In the genomic region with DNA sequence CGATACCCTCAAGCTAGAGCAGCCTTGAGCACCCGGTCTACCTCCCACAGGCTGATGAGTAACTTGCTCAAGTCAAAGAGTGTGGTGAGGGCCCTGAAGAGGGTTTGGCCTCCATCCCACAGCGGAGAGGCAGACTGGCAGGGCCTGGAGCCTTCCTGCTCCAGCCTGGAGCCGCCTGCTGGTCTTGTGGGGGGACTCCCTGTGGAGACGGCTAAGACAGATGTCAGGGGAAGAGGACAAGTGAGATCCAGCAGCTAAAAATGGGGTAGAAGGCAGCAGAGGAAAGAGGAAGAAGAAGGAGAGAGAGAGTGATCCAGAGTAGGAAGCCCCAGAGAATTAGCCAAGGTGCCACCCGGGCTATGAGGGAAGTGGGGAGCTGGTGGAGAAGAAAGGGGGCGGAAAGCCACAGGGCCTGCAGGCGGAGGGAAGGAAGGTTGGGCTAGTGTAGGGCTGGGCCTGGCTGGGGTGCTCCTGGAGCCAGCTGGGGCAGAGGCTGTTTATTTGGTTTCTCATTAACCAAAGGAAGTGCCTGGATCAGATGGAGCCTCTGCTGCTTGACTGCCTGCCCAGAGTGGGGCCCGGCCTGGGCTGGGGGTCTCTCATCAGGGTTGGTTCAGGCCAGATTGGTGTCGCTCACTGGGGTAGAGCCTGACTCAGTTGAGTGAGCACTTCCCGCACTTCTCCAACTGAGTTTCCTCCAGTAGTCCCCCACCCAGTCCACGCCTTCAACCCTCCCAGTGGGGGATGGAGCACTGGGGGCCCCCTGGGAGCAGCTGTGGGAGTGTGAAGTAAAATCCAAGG, we compare ENCODE assay signal across 12 cellular contexts. TPM values are rescaled to one million over a fixed set of nuclear protein-coding genes. Genes with fewer than 3 reads are reported as not detected.
DNase-seq lines count a peak whose midpoint lies in the region; ATAC-seq and TF ChIP-seq lines count a peak whose summit lies in the region.
"Had no signal": no experiment of that assay in that cellular context is flagged by ENCODE, and none has a peak within 500 bp of the region (broad histone marks: within the 10 kb centered on the region; RNA-seq: fewer than 3 reads in every experiment).

No MANE protein-coding gene starts in this region.

- H3K27ac ChIP-seq in RWPE2 (ENCODE audit: poor library complexity, severe bottlenecking), result peak overlapping the region; percentile 78
- H3K27ac ChIP-seq in CD8-positive, alpha-beta T cell (ENCODE audit: low read depth, low read length), result no peak overlapping the region
- H3K27ac ChIP-seq: thoracic aorta had no signal

- no peaks in the 10 kb centered on the region for H3K9me3 Mint-ChIP-seq in neural crest cell
- no peaks in the 10 kb centered on the region for H3K9me3 Mint-ChIP-seq in CD8-positive, alpha-beta T cell
- H3K9me3 Mint-ChIP-seq: natural killer cell had no signal

- peaks cover 24% of the 10 kb centered on the region for H3K4me1 Mint-ChIP-seq in neural crest cell
- H3K4me1 Mint-ChIP-seq in CD8-positive, alpha-beta T cell (ENCODE audit: low read depth), result no peaks in the 10 kb centered on the region

- TF ChIP-seq CTCF in RWPE2 (IDR thresholded peaks at IDR 0.05; ENCODE audit: poor library complexity, severe bottlenecking), result no peak
- no peak for TF ChIP-seq CTCF in fibroblast of mammary gland (conservative IDR thresholded peaks at IDR 0.05; ENCODE audit: control insufficient read depth, insufficient read depth, low read depth, low read length)
- TF ChIP-seq CTCF in neural crest cell (conservative IDR thresholded peaks at IDR 0.05), result no peak
- no peak for TF ChIP-seq CTCF in CD8-positive, alpha-beta T cell (IDR thresholded peaks at IDR 0.05)

- H3K4me3 ChIP-seq in RWPE2 (ENCODE audit: severe bottlenecking), result no peak overlapping the region
- no peak overlapping the region for H3K4me3 ChIP-seq in fibroblast of mammary gland (ENCODE audit: control insufficient read depth, low read depth, low read length)
- H3K4me3 ChIP-seq in CD8-positive, alpha-beta T cell (ENCODE audit: low read depth, low read length), result no peak overlapping the region
- H3K4me3 ChIP-seq: thoracic aorta had no signal

- H3K9me3 ChIP-seq in RWPE2 (ENCODE audit: severe bottlenecking), result no peaks in the 10 kb centered on the region
- no peaks in the 10 kb centered on the region for H3K9me3 ChIP-seq in CD8-positive, alpha-beta T cell (ENCODE audit: low read length)
- H3K9me3 ChIP-seq: thoracic aorta had no signal

- DNase-seq in EH (ENCODE audit: low read depth) (peak; percentile 8), RWPE2 (ENCODE audit: low spot score) (no peak), fibroblast of mammary gland (ENCODE audit: low read depth) (peak; percentile 10), neural crest cell (ENCODE audit: low read depth, low spot score) (no peak), NCI-H1092 treated with DMSO at 0.1 percent for 48 hours (lab: John Stamatoyannopoulos, UW) (no peak)
- DNase-seq in CD8-positive, alpha-beta T cell, result no peak
- DNase-seq: COR-L47; natural killer cell; stimulated activated CD4-positive, alpha-beta T cell treated with anti-CD3 and anti-CD28 coated beads, Interleukin-4, amount 100 ng/mL, for 4 hours had no signal

- peaks cover 38% of the 10 kb centered on the region for H3K36me3 ChIP-seq in RWPE2 (ENCODE audit: low read depth)
- no peaks in the 10 kb centered on the region for H3K36me3 ChIP-seq in CD8-positive, alpha-beta T cell (ENCODE audit: insufficient read depth, low read length)

- intact Hi-C loops in CD8-positive, alpha-beta T cell (cut with DNase I, micrococcal nuclease), result no loop called here

- no peaks in the 10 kb centered on the region for H3K27me3 ChIP-seq in RWPE2 (ENCODE audit: insufficient read depth, poor library complexity, severe bottlenecking)
- no peaks in the 10 kb centered on the region for H3K27me3 ChIP-seq in CD8-positive, alpha-beta T cell (ENCODE audit: insufficient read depth, low read length)

- H3K4me1 ChIP-seq in RWPE2 (ENCODE audit: insufficient read depth, poor library complexity, severe bottlenecking), result peaks cover 32% of the 10 kb centered on the region
- no peaks in the 10 kb centered on the region for H3K4me1 ChIP-seq in CD8-positive, alpha-beta T cell (ENCODE audit: insufficient read depth, low read length)

- peak overlapping the region; percentile 30 for H3K27ac Mint-ChIP-seq in neural crest cell (ENCODE audit: unreplicated experiment)
- H3K27ac Mint-ChIP-seq in CD8-positive, alpha-beta T cell, result no peak overlapping the region
- H3K27ac Mint-ChIP-seq: natural killer cell had no signal

- CTCF ChIA-PET in CD8-positive, alpha-beta T cell (lab: Charles Lee), result no interaction called here

- no peak overlapping the region for H3K4me3 Mint-ChIP-seq in neural crest cell
- H3K4me3 Mint-ChIP-seq in CD8-positive, alpha-beta T cell, result no peak overlapping the region
- H3K4me3 Mint-ChIP-seq: natural killer cell had no signal

- POLR2A ChIA-PET in CD8-positive, alpha-beta T cell (lab: Charles Lee), result interaction anchor here (1.1 kb wide), 1 partner anchor 14 kb away, joined by 3 read pairs; a partner anchor contains a TSS

- peaks cover 2% of the 10 kb centered on the region for H3K36me3 Mint-ChIP-seq in neural crest cell (ENCODE audit: low read depth)
- peaks cover 24% of the 10 kb centered on the region for H3K36me3 Mint-ChIP-seq in CD8-positive, alpha-beta T cell
- H3K36me3 Mint-ChIP-seq: natural killer cell had no signal

- peak; percentile 24; the same call in 2 of the 3 replicates for ATAC-seq in RWPE2 (ENCODE audit: low read depth)
- no peak for ATAC-seq in CD8-positive, alpha-beta T cell
- no peak for ATAC-seq in HG03135 (IDR thresholded peaks at IDR 0.05; ENCODE audit: unreplicated experiment)
- no peak for ATAC-seq in GM18861 (IDR thresholded peaks at IDR 0.05; ENCODE audit: unreplicated experiment)
- ATAC-seq: natural killer cell had no signal

- H3K27me3 Mint-ChIP-seq in neural crest cell (ENCODE audit: low read depth), result no peaks in the 10 kb centered on the region
- no peaks in the 10 kb centered on the region for H3K27me3 Mint-ChIP-seq in CD8-positive, alpha-beta T cell (ENCODE audit: low read depth)

RNA-seq across cellular contexts. Expression of a gene that starts 14.2 kb away (rescaled TPM):
- total RNA-seq in neural crest cell, result 32.9 and 33.8 TPM in 2 replicates
- total RNA-seq in CD8-positive, alpha-beta T cell, result 1 to 10 TPM; 4.3 to 4.9 TPM

Comparison
In these comparisons a context has a peak if more than half of its experiments do, and no peak if none do; other contexts are left out.
1. DNase-seq: peak in EH (single experiment) and fibroblast of mammary gland (single experiment); none in RWPE2 (single experiment), neural crest cell (single experiment), NCI-H1092 treated with DMSO at 0.1 percent for 48 hours (single experiment) and CD8-positive, alpha-beta T cell (0 of 7).